Comparison of ENCODE assay signal across 11 cellular contexts in the genomic region with DNA sequence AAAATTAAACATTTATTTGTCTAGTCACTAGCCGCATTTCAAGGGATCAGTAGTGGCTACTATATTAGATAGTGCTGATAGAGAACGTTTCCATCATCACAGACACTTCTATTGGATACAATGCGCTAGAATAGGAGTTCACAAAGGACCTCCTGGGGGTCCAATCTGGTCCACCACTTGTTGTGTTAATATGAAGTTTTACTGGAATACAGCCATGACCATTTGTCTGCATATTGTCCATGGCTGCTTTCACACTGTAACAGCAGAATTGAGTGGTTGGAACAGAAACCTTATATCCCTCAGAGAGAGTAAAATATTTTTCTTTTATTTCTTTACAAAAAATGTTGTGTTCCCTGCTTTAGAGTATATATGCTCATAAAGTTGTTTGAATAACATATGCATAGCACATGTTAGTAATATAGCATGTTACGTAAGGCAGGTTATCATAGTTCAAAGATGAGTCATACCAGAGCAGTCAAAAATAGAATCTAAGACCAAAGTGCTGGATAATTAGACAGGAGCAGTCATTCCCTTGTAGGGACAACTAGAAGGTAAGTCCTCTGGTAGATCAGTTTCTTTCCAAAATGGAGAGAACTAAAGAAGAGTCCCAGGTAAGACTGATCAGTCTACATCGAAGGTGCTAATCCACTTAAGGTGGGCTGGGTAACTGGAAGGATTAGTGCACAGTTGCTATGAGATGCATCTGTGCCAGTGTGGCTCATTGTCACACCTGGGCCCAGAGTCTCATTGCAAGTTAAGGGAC. TPM values are rescaled to one million over a fixed set of nuclear protein-coding genes. Genes with fewer than 3 reads are reported as not detected.
DNase-seq lines count a peak whose midpoint lies in the region; ATAC-seq and TF ChIP-seq lines count a peak whose summit lies in the region.
"Had no signal": no experiment of that assay in that cellular context is flagged by ENCODE, and none has a peak within 500 bp of the region (broad histone marks: within the 10 kb centered on the region; RNA-seq: fewer than 3 reads in every experiment).

No MANE protein-coding gene starts in this region.

- peak; percentile 63 to 67 for ATAC-seq in natural killer cell treated with Interleukin-12 subunit alpha and Interleukin-12 subunit beta and Interleukin-15 and Interleukin-18, amount 100 ng/mL, for 72 hours
- ATAC-seq in natural killer cell = no peak
- no peak for ATAC-seq in HG02852 (IDR thresholded peaks at IDR 0.05; ENCODE audit: unreplicated experiment)
- ATAC-seq in HG03039 (IDR thresholded peaks at IDR 0.05; ENCODE audit: unreplicated experiment) = no peak

- no peak overlapping the region for H2BK5ac ChIP-seq in H9 (ENCODE audit: insufficient read length, low read length)

- no peak overlapping the region for H3K56ac ChIP-seq in H9 (ENCODE audit: insufficient read length, low read depth, low read length)

- no peak overlapping the region for H3K4ac ChIP-seq in H9 (ENCODE audit: low read depth, low read length)

- intact Hi-C loops in natural killer cell (cut with micrococcal nuclease) = no loop called here
- intact Hi-C loops in left ventricle myocardium inferior (cut with micrococcal nuclease) = no loop called here

- no peak overlapping the region for H2BK15ac ChIP-seq in H9 (ENCODE audit: low read depth, low read length)

- WGBS in H9 (ENCODE audit: extremely low coverage, insufficient read length, low lambda C conversion rate) = no CpG with 5 or more reads among the region's 5 CpGs

- H3K9me3 Mint-ChIP-seq in natural killer cell treated with Interleukin-12 subunit alpha and Interleukin-12 subunit beta and Interleukin-15 and Interleukin-18, amount 100 ng/mL, for 72 hours = no peaks in the 10 kb centered on the region
- H3K9me3 Mint-ChIP-seq in natural killer cell (no peaks in the 10 kb centered on the region), H9 (no peaks in the 10 kb centered on the region)
- H3K9me3 Mint-ChIP-seq: activated B cell treated with CpG ODN at 0.5 μM for 24 hours had no signal

- H3K9me3 ChIP-seq in SK-N-MC (ENCODE audit: low read depth, low read length) (no peaks in the 10 kb centered on the region), left ventricle myocardium inferior (replicated peaks) (no peaks in the 10 kb centered on the region), H9 (ENCODE audit: control insufficient read depth, low read depth, low read length) (no peaks in the 10 kb centered on the region)

- peaks cover 15 to 21% of the 10 kb centered on the region in 2 donors for H3K4me1 Mint-ChIP-seq in natural killer cell treated with Interleukin-12 subunit alpha and Interleukin-12 subunit beta and Interleukin-15 and Interleukin-18, amount 100 ng/mL, for 72 hours (ENCODE audit: low read depth in 2 of 2)
- H3K4me1 Mint-ChIP-seq in natural killer cell = peaks cover 14% of the 10 kb centered on the region in 2 donors
- H3K4me1 Mint-ChIP-seq in H9 = peaks cover 31 to 37% of the 10 kb centered on the region in 2 experiments

- no peak overlapping the region for H3T11ph ChIP-seq in H9 (ENCODE audit: low read length)

- no peak overlapping the region for H3K14ac ChIP-seq in H9 (ENCODE audit: insufficient read depth, low read length)

- H3K4me3 Mint-ChIP-seq in natural killer cell treated with Interleukin-12 subunit alpha and Interleukin-12 subunit beta and Interleukin-15 and Interleukin-18, amount 100 ng/mL, for 72 hours = no peak overlapping the region
- H3K4me3 Mint-ChIP-seq in natural killer cell (no peak overlapping the region), H9 (no peak overlapping the region)
- H3K4me3 Mint-ChIP-seq: activated B cell treated with CpG ODN at 0.5 μM for 24 hours had no signal

- H2AK5ac ChIP-seq in H9 (ENCODE audit: insufficient read length, low read length) = no peak overlapping the region

- H2BK12ac ChIP-seq in H9 (ENCODE audit: insufficient read length, low read depth, low read length) = no peak overlapping the region

- H3K27ac ChIP-seq in SK-N-MC (no peak overlapping the region), left ventricle myocardium inferior (replicated peaks) (peak overlapping the region; percentile 84), H9 (ENCODE audit: insufficient read length, low read depth, low read length) (no peak overlapping the region)
- H3K27ac ChIP-seq: parathyroid adenoma had no signal

- H3K27me3 ChIP-seq in left ventricle myocardium inferior (ENCODE audit: low read depth) (no peaks in the 10 kb centered on the region), H9 (ENCODE audit: insufficient read depth, low read length) (no peaks in the 10 kb centered on the region)

- no peak overlapping the region for H2AFZ ChIP-seq in H9 (ENCODE audit: low read length)
- H2AFZ ChIP-seq: parathyroid adenoma had no signal

- TF ChIP-seq CTCF in natural killer cell (IDR thresholded peaks at IDR 0.05) (no peak), left ventricle myocardium inferior (IDR thresholded peaks at IDR 0.05; ENCODE audit: borderline replicate concordance) (no peak), H9 (conservative IDR thresholded peaks at IDR 0.05) (no peak)

- no peak overlapping the region for H3K27ac Mint-ChIP-seq in natural killer cell treated with Interleukin-12 subunit alpha and Interleukin-12 subunit beta and Interleukin-15 and Interleukin-18, amount 100 ng/mL, for 72 hours
- H3K27ac Mint-ChIP-seq in natural killer cell (no peak overlapping the region), H9 (peak overlapping the region in 1 of 3 experiments; percentile 30; a peak in 1 of 7 replicates)
- H3K27ac Mint-ChIP-seq: activated B cell treated with CpG ODN at 0.5 μM for 24 hours had no signal

- H3K27me3 Mint-ChIP-seq in natural killer cell treated with Interleukin-12 subunit alpha and Interleukin-12 subunit beta and Interleukin-15 and Interleukin-18, amount 100 ng/mL, for 72 hours = no peaks in the 10 kb centered on the region
- H3K27me3 Mint-ChIP-seq in natural killer cell (ENCODE audit: low read depth in 2 of 2) (no peaks in the 10 kb centered on the region), H9 (ENCODE audit: low read depth) (no peaks in the 10 kb centered on the region)
- H3K27me3 Mint-ChIP-seq: activated B cell treated with CpG ODN at 0.5 μM for 24 hours had no signal

- no peaks in the 10 kb centered on the region for H3K36me3 Mint-ChIP-seq in natural killer cell treated with Interleukin-12 subunit alpha and Interleukin-12 subunit beta and Interleukin-15 and Interleukin-18, amount 100 ng/mL, for 72 hours
- H3K36me3 Mint-ChIP-seq in natural killer cell (no peaks in the 10 kb centered on the region), H9 (ENCODE audit: insufficient read depth in 1 of 3, low read depth in 3 of 3) (peaks cover 7 to 9% (median 8%) of the 10 kb centered on the region in 3 experiments; a peak in 6 of 7 replicates)

- H3K4me2 ChIP-seq in H9 (ENCODE audit: insufficient read depth, insufficient read length, low read length) = no peak overlapping the region

- H3K36me3 ChIP-seq in SK-N-MC (ENCODE audit: insufficient read depth, low read length) (peaks cover 12% of the 10 kb centered on the region), left ventricle myocardium inferior (peaks cover 10% of the 10 kb centered on the region)

- H3K4me1 ChIP-seq in left ventricle myocardium inferior (peaks cover 66% of the 10 kb centered on the region), H9 (ENCODE audit: insufficient read depth, low read length) (peaks cover 2% of the 10 kb centered on the region; the same call in 1 of the 2 replicates)
- H3K4me1 ChIP-seq: parathyroid adenoma had no signal

- no peak overlapping the region for H3K18ac ChIP-seq in H9 (ENCODE audit: insufficient read length, low read depth, low read length)

- H3K79me1 ChIP-seq in H9 (ENCODE audit: insufficient read depth, low read depth, low read length, poor library complexity, severe bottlenecking) = peaks cover 3% of the 10 kb centered on the region

- H3K79me2 ChIP-seq in H9 (ENCODE audit: insufficient read depth, low read length) = peaks cover 3% of the 10 kb centered on the region; the same call in 1 of the 2 replicates
- H3K79me2 ChIP-seq: parathyroid adenoma had no signal

- no peak for DNase-seq in natural killer cell treated with Interleukin-12 subunit alpha and Interleukin-12 subunit beta and Interleukin-15 and Interleukin-18, amount 100 ng/mL, for 72 hours (ENCODE audit: low spot score)
- no peak for DNase-seq in natural killer cell
- DNase-seq in SK-N-MC (ENCODE audit: low read depth, low spot score) = no peak
- DNase-seq in left ventricle myocardium inferior = no peak
- no peak for DNase-seq in H9
- no peak for DNase-seq in NCI-H2196 (lab: John Stamatoyannopoulos, UW; ENCODE audit: unreplicated experiment)
- DNase-seq: activated B cell treated with CpG ODN at 0.5 μM for 24 hours, substantia nigra had no signal

- H4K91ac ChIP-seq in H9 (ENCODE audit: insufficient read length, low read depth, low read length) = no peak overlapping the region

- no peak overlapping the region for H2BK20ac ChIP-seq in H9 (ENCODE audit: low read depth, low read length, poor library complexity, severe bottlenecking)

- H4K5ac ChIP-seq in H9 (ENCODE audit: insufficient read length, low read depth, low read length) = no peak overlapping the region

- no peak overlapping the region for H4K8ac ChIP-seq in H9 (replicated peaks; ENCODE audit: insufficient read length, low read depth, low read length)

- no peaks in the 10 kb centered on the region for H3K23me2 ChIP-seq in H9 (ENCODE audit: insufficient read length, low read depth, low read length, poor library complexity, severe bottlenecking)

- H3K23ac ChIP-seq in H9 (ENCODE audit: insufficient read length, low read depth, low read length) = no peak overlapping the region

- H2BK120ac ChIP-seq in H9 (ENCODE audit: low read depth, low read length, poor library complexity, severe bottlenecking) = no peak overlapping the region

- no peaks in the 10 kb centered on the region for H4K20me1 ChIP-seq in H9 (ENCODE audit: control insufficient read depth, insufficient read depth, insufficient read length)

- no peak overlapping the region for H3K9ac ChIP-seq in SK-N-MC (ENCODE audit: insufficient read length)
- H3K9ac ChIP-seq in H9 (ENCODE audit: extremely low read depth, insufficient read length, low read length) = no peak overlapping the region
- H3K9ac ChIP-seq: parathyroid adenoma had no signal

- H3K4me3 ChIP-seq in SK-N-MC (peak overlapping the region; percentile 19; the same call in 1 of the 2 replicates), left ventricle myocardium inferior (peak overlapping the region; percentile 61)

RNA-seq across cellular contexts. Expression of a gene that starts 14.9 kb away (rescaled TPM):
- 10 to 100 TPM; 50.5 to 69.3 TPM for total RNA-seq in natural killer cell treated with Interleukin-12 subunit alpha and Interleukin-12 subunit beta and Interleukin-15 and Interleukin-18, amount 100 ng/mL, for 72 hours
- total RNA-seq in natural killer cell (10 to 100 TPM; 15.3 to 21.0 (median 19.9) TPM), left ventricle myocardium inferior (308 TPM), H9 (2021) (60.2 and 64.6 TPM in 2 replicates)

RNA-seq across cellular contexts. Expression of a gene that starts 15.3 kb away (rescaled TPM):
- total RNA-seq in natural killer cell treated with Interleukin-12 subunit alpha and Interleukin-12 subunit beta and Interleukin-15 and Interleukin-18, amount 100 ng/mL, for 72 hours = 10 to 100 TPM; 11.3 to 13.4 TPM
- total RNA-seq in natural killer cell = 10 to 100 TPM; 15.5 to 21.4 (median 19.4) TPM
- total RNA-seq in left ventricle myocardium inferior = 28.9 TPM
- total RNA-seq in H9 (2021) = 10.4 and 12.7 TPM in 2 replicates

Comparison
In these comparisons a context has a peak if more than half of its experiments do, and no peak if none do; other contexts are left out.
1. ATAC-seq: peak in natural killer cell treated with Interleukin-12 subunit alpha and Interleukin-12 subunit beta and Interleukin-15 and Interleukin-18, amount 100 ng/mL, for 72 hours (2 of 2); none in natural killer cell (0 of 3), HG02852 (single experiment) and HG03039 (single experiment).